Comparison of ENCODE assay signal across 8 cellular contexts in the genomic region with DNA sequence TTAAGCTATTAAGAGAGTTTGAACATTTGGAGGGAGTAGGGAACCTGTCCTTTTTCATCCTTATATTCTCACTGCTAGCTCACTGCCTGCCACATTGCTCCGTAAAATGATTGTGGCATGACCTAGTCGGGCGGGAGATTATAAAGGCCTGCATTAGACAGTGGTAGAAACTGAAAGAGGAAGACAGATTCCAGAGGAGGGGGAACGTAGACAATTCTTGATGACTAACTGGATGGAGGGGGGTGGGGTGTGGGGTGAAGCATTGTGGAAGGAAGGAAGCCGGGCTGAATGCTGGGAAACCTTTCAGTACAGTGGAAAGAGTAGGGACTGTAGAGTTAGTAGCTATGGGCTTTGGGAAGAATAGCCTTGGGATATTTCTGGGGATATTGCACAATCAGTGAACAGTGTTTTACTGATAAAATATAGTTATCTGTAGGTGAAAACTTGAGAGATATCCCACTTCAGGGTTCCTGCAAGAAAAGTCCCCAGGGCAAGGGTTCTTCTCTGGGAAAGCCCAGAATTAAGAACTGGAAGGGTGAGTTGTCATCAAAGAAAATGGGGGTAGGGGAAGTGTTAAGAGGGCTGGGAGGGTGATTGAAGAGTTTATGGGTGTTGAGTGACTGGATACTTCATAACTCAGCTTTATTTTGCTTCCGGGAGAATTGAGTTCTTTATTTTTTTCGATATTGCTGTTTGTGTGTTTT. TPM values are rescaled to one million over a fixed set of nuclear protein-coding genes. Genes with fewer than 3 reads are reported as not detected.
DNase-seq lines count a peak whose midpoint lies in the region; ATAC-seq and TF ChIP-seq lines count a peak whose summit lies in the region.

No MANE protein-coding gene starts in this region.

- H3K36me3 ChIP-seq in kidney epithelial cell (ENCODE audit: control insufficient read depth, insufficient read depth, low read length), result no peaks in the 10 kb centered on the region

- in situ Hi-C loops in ACHN (cut with HindIII; ENCODE audit: low pct_ligation_motif_present, low pct_unique_long_range_greater_than_20kb, low sequenced_read_pairs), result no loop called here

- ATAC-seq in GM19463 (IDR thresholded peaks at IDR 0.05; ENCODE audit: unreplicated experiment) (no peak), GM18511 (IDR thresholded peaks at IDR 0.05; ENCODE audit: unreplicated experiment) (no peak)

- no peak for TF ChIP-seq CTCF in kidney epithelial cell (IDR thresholded peaks at IDR 0.05; ENCODE audit: insufficient read depth, low read length, poor library complexity, severe bottlenecking)

- no peaks in the 10 kb centered on the region for H3K27me3 ChIP-seq in kidney epithelial cell (ENCODE audit: control insufficient read depth, insufficient read depth, low read length)

- DNase-seq in ACHN (peak; percentile 89), HT-29 (ENCODE audit: low spot score) (peak; percentile 95), T-helper 22 cell (ENCODE audit: low read depth) (peak; percentile 51), caudate nucleus (lab: John Stamatoyannopoulos, UW) (peak in 21 of 61 donors; percentile 11 to 61 (median 31)), kidney epithelial cell (ENCODE audit: low read depth) (peak; percentile 81)
- peak; percentile 40 to 57 (median 53) for DNase-seq in stimulated activated CD4-positive, alpha-beta T cell treated with anti-CD3 and anti-CD28 coated beads, Interleukin-12 subunit alpha, Interleukin-12 subunit beta, amount 100 ng/mL, for 48 hours (ENCODE audit: low read depth in 2 of 3, low spot score in 1 of 3)

- H3K27ac ChIP-seq in caudate nucleus (ENCODE audit: low read depth, low read length), result peak overlapping the region; percentile 24

- peak overlapping the region; percentile 95 for H3K4me3 ChIP-seq in kidney epithelial cell (ENCODE audit: low read depth, low read length)

RNA-seq across cellular contexts. Expression of gene MED15, which starts 2.1 kb away (rescaled TPM):
- 110 and 127 TPM in 2 replicates for total RNA-seq in HT-29 (2014; rRNA removed; shearing (Covaris generic))
- 74.3 and 79.8 TPM in 2 replicates for total RNA-seq in kidney epithelial cell

RNA-seq across cellular contexts. Expression of gene KLHL22, which starts 13.9 kb away (rescaled TPM):
- total RNA-seq in HT-29 (2014; rRNA removed; shearing (Covaris generic)), result 12.8 and 15.7 TPM in 2 replicates
- total RNA-seq in kidney epithelial cell, result 18.6 and 28.2 TPM in 2 replicates
